22 cellular contexts compared by ENCODE assay signal in the genomic region with DNA sequence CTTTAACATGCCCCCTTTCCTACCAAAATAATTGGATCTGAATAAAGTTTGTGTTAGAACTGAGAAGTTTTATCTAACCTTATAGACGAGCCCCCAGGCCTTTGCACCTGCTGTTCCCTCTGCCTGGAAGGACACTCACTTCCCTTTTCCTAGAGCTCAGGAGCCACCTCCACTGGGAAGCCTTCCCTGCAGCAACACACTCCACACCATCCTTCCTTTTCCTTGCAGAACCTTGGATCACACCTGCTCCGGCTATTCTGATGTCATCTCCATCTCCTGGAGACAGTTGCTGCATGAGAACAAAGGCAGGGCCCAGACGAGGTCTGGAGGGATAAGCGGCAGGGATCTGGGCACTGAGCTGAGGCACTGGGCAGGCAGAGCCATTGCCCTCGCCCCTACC. TPM values are rescaled to one million over a fixed set of nuclear protein-coding genes. Genes with fewer than 3 reads are reported as not detected.
"Had no signal": no experiment of that assay in that cellular context is flagged by ENCODE, and none has a peak within 500 bp of the region (broad histone marks: within the 10 kb centered on the region; RNA-seq: fewer than 3 reads in every experiment).

No MANE protein-coding gene starts in this region.

- H3K9me3 ChIP-seq: breast epithelium, Peyer's patch had no signal

- H3K4me1 Mint-ChIP-seq: activated naive CD4-positive, alpha-beta T cell treated with anti-CD3 and anti-CD28 coated beads, Interleukin-2, amount 50 U/mL, for 24 hours had no signal

- H3K4me3 ChIP-seq: breast epithelium, Peyer's patch had no signal

- H3K27ac ChIP-seq: breast epithelium, Peyer's patch, RWPE1 had no signal

- H3K9me3 Mint-ChIP-seq: activated naive CD4-positive, alpha-beta T cell treated with anti-CD3 and anti-CD28 coated beads, Interleukin-2, amount 50 U/mL, for 24 hours; T-helper 1 cell treated with Interleukin-12 subunit alpha and Interleukin-12 subunit beta and Interleukin-4 antibody, amounts not matched to agents 30 μg/mL and 1 μg/mL, for 36 hours had no signal

- DNase-seq: activated CD4-positive, alpha-beta T cell treated with anti-CD3 and anti-CD28 coated beads for 48 hours; activated CD4-positive, alpha-beta T cell treated with anti-CD3 and anti-CD28 coated beads, Interleukin-2, amount 50 U/mL, for 4 hours; activated CD4-positive, CD25-positive, alpha-beta regulatory T cell treated with anti-CD3 and anti-CD28 coated beads, Interleukin-2, amount 50 U/mL, for 72 hours; activated CD8-positive, alpha-beta memory T cell treated with anti-CD3 and anti-CD28 coated beads, Interleukin-2, amount 50 U/mL, for 48 hours; activated CD8-positive, alpha-beta T cell treated with anti-CD3 and anti-CD28 coated beads, Interleukin-2, amount 10 ng/mL, durations not matched to agents 7 days and 5 days; activated naive CD4-positive, alpha-beta T cell; activated T-cell treated with anti-CD3 and anti-CD28 coated beads, Interleukin-2, amount 50 U/mL, for 1 hour; aorta; Kasumi-1; KBM-7; NCI-H1105 treated with DMSO at 0.1 percent for 48 hours; NCI-H1436 treated with DMSO at 0.1 percent for 48 hours; NCI-H187; NCI-H2081; NCI-H510A treated with DMSO at 0.1 percent for 48 hours; Peyer's patch; SHP77 had no signal

- H3K4me3 Mint-ChIP-seq: activated CD8-positive, alpha-beta T cell treated with anti-CD3 and anti-CD28 coated beads, Interleukin-2, amount 10 ng/mL, durations not matched to agents 7 days and 5 days; activated naive CD4-positive, alpha-beta T cell treated with anti-CD3 and anti-CD28 coated beads, Interleukin-2, amount 50 U/mL, for 24 hours; T-helper 1 cell treated with Interleukin-12 subunit alpha and Interleukin-12 subunit beta and Interleukin-4 antibody, amounts not matched to agents 30 μg/mL and 1 μg/mL, for 36 hours had no signal

- H3K27ac Mint-ChIP-seq: activated CD8-positive, alpha-beta T cell treated with anti-CD3 and anti-CD28 coated beads, Interleukin-2, amount 10 ng/mL, durations not matched to agents 7 days and 5 days; activated naive CD4-positive, alpha-beta T cell treated with anti-CD3 and anti-CD28 coated beads, Interleukin-2, amount 50 U/mL, for 24 hours; T-helper 1 cell treated with Interleukin-12 subunit alpha and Interleukin-12 subunit beta and Interleukin-4 antibody, amounts not matched to agents 30 μg/mL and 1 μg/mL, for 36 hours had no signal

- H3K36me3 Mint-ChIP-seq: activated naive CD4-positive, alpha-beta T cell treated with anti-CD3 and anti-CD28 coated beads, Interleukin-2, amount 50 U/mL, for 24 hours had no signal

- ATAC-seq: activated CD8-positive, alpha-beta T cell treated with anti-CD3 and anti-CD28 coated beads, Interleukin-2, amount 10 ng/mL, durations not matched to agents 7 days and 5 days had no signal

- H3K36me3 ChIP-seq: breast epithelium, Peyer's patch had no signal

- H3K4me1 ChIP-seq: breast epithelium, Peyer's patch had no signal

RNA-seq across cellular contexts. Expression of gene MYOD1, which starts 22.6 kb away (rescaled TPM):
- total RNA-seq: activated CD8-positive, alpha-beta T cell treated with anti-CD3 and anti-CD28 coated beads, Interleukin-2, amount 10 ng/mL, durations not matched to agents 7 days and 5 days; aorta; breast epithelium; Peyer's patch; SK-MEL-5 had no signal
- polyA plus RNA-seq: aorta had no signal

RNA-seq across cellular contexts. Expression of gene KCNC1, which starts 37.8 kb away (rescaled TPM):
- total RNA-seq: activated CD8-positive, alpha-beta T cell treated with anti-CD3 and anti-CD28 coated beads, Interleukin-2, amount 10 ng/mL, durations not matched to agents 7 days and 5 days; aorta had no signal
- polyA plus RNA-seq: aorta had no signal
